In genomic region chr2:74029719-74030397, GRCh38 we compare ENCODE assay signal across 22 cellular contexts. TPM values are rescaled to one million over a fixed set of nuclear protein-coding genes. Genes with fewer than 3 reads are reported as not detected.
DNase-seq lines count a peak whose midpoint lies in the region; ATAC-seq and TF ChIP-seq lines count a peak whose summit lies in the region.
"Had no signal": no experiment of that assay in that cellular context is flagged by ENCODE, and none has a peak within 500 bp of the region (broad histone marks: within the 10 kb centered on the region; RNA-seq: fewer than 3 reads in every experiment).

No MANE protein-coding gene starts in this region.

- H3K9me3 Mint-ChIP-seq in activated CD8-positive, alpha-beta T cell treated with anti-CD3 and anti-CD28 coated beads for 36 hours, result peaks cover 9% of the 10 kb centered on the region
- peaks cover 4% of the 10 kb centered on the region for H3K9me3 Mint-ChIP-seq in activated CD8-positive, alpha-beta T cell treated with anti-CD3 and anti-CD28 coated beads, Interleukin-2, amount 10 ng/mL, durations not matched to agents 7 days and 5 days (ENCODE audit: insufficient read depth)
- no peaks in the 10 kb centered on the region for H3K9me3 Mint-ChIP-seq in activated T-helper 17 cell treated with anti-CD3 and anti-CD28 coated beads, Interleukin-2, amount 50 U/mL, for 72 hours
- no peaks in the 10 kb centered on the region for H3K9me3 Mint-ChIP-seq in natural killer cell treated with Interleukin-12 subunit alpha and Interleukin-12 subunit beta and Interleukin-15 and Interleukin-18, amount 100 ng/mL, for 72 hours
- H3K9me3 Mint-ChIP-seq: CD8-positive, alpha-beta T cell had no signal

- CTCF ChIA-PET in activated CD8-positive, alpha-beta T cell treated with anti-CD3 and anti-CD28 coated beads for 36 hours (lab: Charles Lee), result interaction anchor here (1.3 to 1.9 kb wide), 3 partner anchors 42 to 203 kb away, joined by 3 to 5 read pairs (median 4); no protein-coding TSS in a partner anchor
- CTCF ChIA-PET in activated CD8-positive, alpha-beta T cell treated with anti-CD3 and anti-CD28 coated beads, Interleukin-2, amount 10 ng/mL, durations not matched to agents 7 days and 5 days (lab: Charles Lee), result interaction anchor here (1.1 to 1.8 kb wide), 4 partner anchors 34 to 203 kb away, joined by 3 to 4 read pairs (median 4); no protein-coding TSS in a partner anchor
- CTCF ChIA-PET in HEK293 (lab: Yijun Ruan, JAX), result interaction anchor here (0.7 to 0.9 kb wide), 2 partner anchors 12 to 70 kb away, joined by 3 read pairs; no protein-coding TSS in a partner anchor

- TF ChIP-seq CTCF in activated CD8-positive, alpha-beta T cell treated with anti-CD3 and anti-CD28 coated beads for 36 hours (IDR thresholded peaks at IDR 0.05), result no peak
- TF ChIP-seq CTCF in HEK293 (tag by site-specific recombination; IDR thresholded peaks at IDR 0.05) (no peak), suprapubic skin (IDR thresholded peaks at IDR 0.05) (no peak)

- H3K4me1 ChIP-seq in HEK293 (ENCODE audit: control insufficient read depth, insufficient read depth, low read length), result peaks cover 23% of the 10 kb centered on the region; the same call in 1 of the 2 replicates
- H3K4me1 ChIP-seq in suprapubic skin, result peaks cover 44% of the 10 kb centered on the region

- peaks cover 22% of the 10 kb centered on the region for H3K36me3 Mint-ChIP-seq in activated CD8-positive, alpha-beta T cell treated with anti-CD3 and anti-CD28 coated beads for 36 hours (ENCODE audit: low read depth)
- H3K36me3 Mint-ChIP-seq in activated CD8-positive, alpha-beta T cell treated with anti-CD3 and anti-CD28 coated beads, Interleukin-2, amount 10 ng/mL, durations not matched to agents 7 days and 5 days (ENCODE audit: low read depth), result peaks cover 16% of the 10 kb centered on the region
- peaks cover 19% of the 10 kb centered on the region for H3K36me3 Mint-ChIP-seq in activated T-helper 17 cell treated with anti-CD3 and anti-CD28 coated beads, Interleukin-2, amount 50 U/mL, for 72 hours (ENCODE audit: low read depth)
- no peaks in the 10 kb centered on the region for H3K36me3 Mint-ChIP-seq in natural killer cell treated with Interleukin-12 subunit alpha and Interleukin-12 subunit beta and Interleukin-15 and Interleukin-18, amount 100 ng/mL, for 72 hours
- H3K36me3 Mint-ChIP-seq: naive B cell had no signal

- WGBS in suprapubic skin, result 65% methylated on average over 2 of the region's 2 CpGs

- H3K36me3 ChIP-seq in HEK293 (ENCODE audit: control insufficient read depth in 2 of 2, insufficient read depth in 1 of 2, low read length in 2 of 2) (no peaks in the 10 kb centered on the region), suprapubic skin (no peaks in the 10 kb centered on the region)
- H3K36me3 ChIP-seq: stomach had no signal

- intact Hi-C loops in activated CD8-positive, alpha-beta T cell treated with anti-CD3 and anti-CD28 coated beads for 36 hours (cut with micrococcal nuclease), result loop anchor here (5.0 kb wide), 1 partner anchor 43 kb away; no protein-coding TSS in a partner anchor

- POLR2A ChIA-PET in activated CD8-positive, alpha-beta T cell treated with anti-CD3 and anti-CD28 coated beads for 36 hours (lab: Charles Lee), result no interaction called here
- POLR2A ChIA-PET in activated CD8-positive, alpha-beta T cell treated with anti-CD3 and anti-CD28 coated beads, Interleukin-2, amount 10 ng/mL, durations not matched to agents 7 days and 5 days (lab: Charles Lee), result no interaction called here
- POLR2A ChIA-PET in HEK293 (lab: Yijun Ruan, JAX), result no interaction called here

- H3K27me3 ChIP-seq in suprapubic skin, result no peaks in the 10 kb centered on the region
- H3K27me3 ChIP-seq: stomach had no signal

- H3K27ac Mint-ChIP-seq in activated CD8-positive, alpha-beta T cell treated with anti-CD3 and anti-CD28 coated beads for 36 hours, result peak overlapping the region; percentile 96
- H3K27ac Mint-ChIP-seq in activated CD8-positive, alpha-beta T cell treated with anti-CD3 and anti-CD28 coated beads, Interleukin-2, amount 10 ng/mL, durations not matched to agents 7 days and 5 days, result no peak overlapping the region
- H3K27ac Mint-ChIP-seq in activated T-helper 17 cell treated with anti-CD3 and anti-CD28 coated beads, Interleukin-2, amount 50 U/mL, for 72 hours, result peak overlapping the region; percentile 91
- H3K27ac Mint-ChIP-seq in natural killer cell treated with Interleukin-12 subunit alpha and Interleukin-12 subunit beta and Interleukin-15 and Interleukin-18, amount 100 ng/mL, for 72 hours, result peak overlapping the region; percentile 87 to 90

- H3K27ac ChIP-seq in HEK293 (ENCODE audit: extremely low read depth, low read depth, low read length) (no peak overlapping the region), suprapubic skin (no peak overlapping the region)
- H3K27ac ChIP-seq: HL-60, stomach had no signal

- no peak for TF ChIP-seq POLR2A in suprapubic skin (IDR thresholded peaks at IDR 0.05)

- no peak for TF ChIP-seq EP300 in suprapubic skin (IDR thresholded peaks at IDR 0.05)

- no peak for ATAC-seq in activated CD8-positive, alpha-beta T cell treated with anti-CD3 and anti-CD28 coated beads for 36 hours
- no peak for ATAC-seq in activated CD8-positive, alpha-beta T cell treated with anti-CD3 and anti-CD28 coated beads, Interleukin-2, amount 10 ng/mL, durations not matched to agents 7 days and 5 days
- ATAC-seq in activated T-helper 17 cell treated with anti-CD3 and anti-CD28 coated beads, Interleukin-2, amount 50 U/mL, for 72 hours (replicated peaks), result peak; percentile 30
- ATAC-seq in natural killer cell treated with Interleukin-12 subunit alpha and Interleukin-12 subunit beta and Interleukin-15 and Interleukin-18, amount 100 ng/mL, for 72 hours, result no peak
- ATAC-seq in GM19452 (IDR thresholded peaks at IDR 0.05; ENCODE audit: unreplicated experiment), result no peak
- ATAC-seq: CD8-positive, alpha-beta T cell; Panc1 had no signal

- DNase-seq in activated CD8-positive, alpha-beta T cell treated with anti-CD3 and anti-CD28 coated beads for 36 hours, result no peak
- no peak for DNase-seq in activated CD8-positive, alpha-beta T cell treated with anti-CD3 and anti-CD28 coated beads, Interleukin-2, amount 10 ng/mL, durations not matched to agents 7 days and 5 days
- DNase-seq in natural killer cell treated with Interleukin-12 subunit alpha and Interleukin-12 subunit beta and Interleukin-15 and Interleukin-18, amount 100 ng/mL, for 72 hours (ENCODE audit: low spot score), result no peak
- DNase-seq in NCI-H510A treated with DMSO at 0.1 percent for 48 hours (lab: John Stamatoyannopoulos, UW), result no peak
- no peak for DNase-seq in suprapubic skin (ENCODE audit: low spot score in 2 of 2)
- DNase-seq: ACHN, DND-41, hippocampal formation, kidney, mammary epithelial cell, naive B cell, NCI-H1092, NCI-H2081 treated with DMSO at 0.1 percent for 48 hours, NCI-H526, SK-N-SH, stomach had no signal

- no peak overlapping the region for H3K4me3 Mint-ChIP-seq in activated CD8-positive, alpha-beta T cell treated with anti-CD3 and anti-CD28 coated beads for 36 hours
- H3K4me3 Mint-ChIP-seq in activated CD8-positive, alpha-beta T cell treated with anti-CD3 and anti-CD28 coated beads, Interleukin-2, amount 10 ng/mL, durations not matched to agents 7 days and 5 days, result no peak overlapping the region
- peak overlapping the region; percentile 87 for H3K4me3 Mint-ChIP-seq in activated T-helper 17 cell treated with anti-CD3 and anti-CD28 coated beads, Interleukin-2, amount 50 U/mL, for 72 hours
- peak overlapping the region; percentile 0 for H3K4me3 Mint-ChIP-seq in natural killer cell treated with Interleukin-12 subunit alpha and Interleukin-12 subunit beta and Interleukin-15 and Interleukin-18, amount 100 ng/mL, for 72 hours

- H3K4me3 ChIP-seq in HEK293 (ENCODE audit: low read depth, low read length) (no peak overlapping the region), suprapubic skin (no peak overlapping the region)
- H3K4me3 ChIP-seq: stomach had no signal

- no peaks in the 10 kb centered on the region for H3K9me3 ChIP-seq in HEK293 (ENCODE audit: control insufficient read depth, insufficient read depth, low read depth, low read length)
- H3K9me3 ChIP-seq in suprapubic skin, result no peaks in the 10 kb centered on the region
- H3K9me3 ChIP-seq: SK-N-SH, stomach had no signal

- no peaks in the 10 kb centered on the region for H3K27me3 Mint-ChIP-seq in activated CD8-positive, alpha-beta T cell treated with anti-CD3 and anti-CD28 coated beads for 36 hours
- H3K27me3 Mint-ChIP-seq in activated CD8-positive, alpha-beta T cell treated with anti-CD3 and anti-CD28 coated beads, Interleukin-2, amount 10 ng/mL, durations not matched to agents 7 days and 5 days (ENCODE audit: low read depth), result no peaks in the 10 kb centered on the region
- H3K27me3 Mint-ChIP-seq in activated T-helper 17 cell treated with anti-CD3 and anti-CD28 coated beads, Interleukin-2, amount 50 U/mL, for 72 hours, result no peaks in the 10 kb centered on the region
- no peaks in the 10 kb centered on the region for H3K27me3 Mint-ChIP-seq in natural killer cell treated with Interleukin-12 subunit alpha and Interleukin-12 subunit beta and Interleukin-15 and Interleukin-18, amount 100 ng/mL, for 72 hours
- H3K27me3 Mint-ChIP-seq: naive B cell had no signal

- H3K4me1 Mint-ChIP-seq in activated CD8-positive, alpha-beta T cell treated with anti-CD3 and anti-CD28 coated beads for 36 hours (ENCODE audit: low read depth), result peaks cover 80% of the 10 kb centered on the region
- H3K4me1 Mint-ChIP-seq in activated CD8-positive, alpha-beta T cell treated with anti-CD3 and anti-CD28 coated beads, Interleukin-2, amount 10 ng/mL, durations not matched to agents 7 days and 5 days (ENCODE audit: low read depth), result peaks cover 80% of the 10 kb centered on the region
- H3K4me1 Mint-ChIP-seq in activated T-helper 17 cell treated with anti-CD3 and anti-CD28 coated beads, Interleukin-2, amount 50 U/mL, for 72 hours, result peaks cover 51% of the 10 kb centered on the region
- H3K4me1 Mint-ChIP-seq in natural killer cell treated with Interleukin-12 subunit alpha and Interleukin-12 subunit beta and Interleukin-15 and Interleukin-18, amount 100 ng/mL, for 72 hours (ENCODE audit: low read depth in 2 of 2), result peaks cover 60 to 68% of the 10 kb centered on the region in 2 donors

TF ChIP-seq in HEK293, 187 proteins besides CTCF, POLR2A, EP300 and RAD21:
- TF ChIP-seq ZNF664 (tag by site-specific recombination; IDR thresholded peaks at IDR 0.05) (0 out of 2 replicates have a peak, but pooled peaks have one; percentile 47), ZNF776 (tag by site-specific recombination; IDR thresholded peaks at IDR 0.05; ENCODE audit: borderline replicate concordance) (no peak)

RNA-seq across cellular contexts. Expression of gene TET3, which starts 45.1 kb away (rescaled TPM):
- 10 to 100 TPM; 15.5 to 16.4 TPM for total RNA-seq in activated CD8-positive, alpha-beta T cell treated with anti-CD3 and anti-CD28 coated beads for 36 hours
- total RNA-seq in activated CD8-positive, alpha-beta T cell treated with anti-CD3 and anti-CD28 coated beads, Interleukin-2, amount 10 ng/mL, durations not matched to agents 7 days and 5 days, result 10 to 100 TPM; 20.4 to 20.9 TPM
- 10 to 100 TPM; 15.1 to 42.6 TPM for total RNA-seq in activated T-helper 17 cell treated with anti-CD3 and anti-CD28 coated beads, Interleukin-2, amount 50 U/mL, for 72 hours
- total RNA-seq in natural killer cell treated with Interleukin-12 subunit alpha and Interleukin-12 subunit beta and Interleukin-15 and Interleukin-18, amount 100 ng/mL, for 72 hours, result 10 to 100 TPM; 29.3 to 70.3 TPM
- total RNA-seq in suprapubic skin, result 10 to 100 TPM; 53.6 to 75.3 (median 58.4) TPM

Comparison
In these comparisons a context has a peak if more than half of its experiments do, and no peak if none do; other contexts are left out.
1. H3K4me3 Mint-ChIP-seq: peak in activated T-helper 17 cell treated with anti-CD3 and anti-CD28 coated beads, Interleukin-2, amount 50 U/mL, for 72 hours (single experiment) and natural killer cell treated with Interleukin-12 subunit alpha and Interleukin-12 subunit beta and Interleukin-15 and Interleukin-18, amount 100 ng/mL, for 72 hours (single experiment); none in activated CD8-positive, alpha-beta T cell treated with anti-CD3 and anti-CD28 coated beads for 36 hours (single experiment) and activated CD8-positive, alpha-beta T cell treated with anti-CD3 and anti-CD28 coated beads, Interleukin-2, amount 10 ng/mL, durations not matched to agents 7 days and 5 days (single experiment).